8 cellular contexts compared by ENCODE assay signal in genomic region chr4:176319704-176320339, GRCh38. TPM values are rescaled to one million over a fixed set of nuclear protein-coding genes. Genes with fewer than 3 reads are reported as not detected.
DNase-seq lines count a peak whose midpoint lies in the region; FAIRE-seq and TF ChIP-seq lines count a peak whose summit lies in the region.

TSS of gene SPCS3 (plus strand) at chr4:176319966. CDS start at chr4:176320077, 111 bp downstream.

- DNase-seq in GM03348 (ENCODE audit: low spot score) (peak; percentile 98), HFF-Myc (ENCODE audit: extremely low read depth, low read depth) (peak; percentile 49), NAMALWA (ENCODE audit: low spot score) (peak; percentile 97), SK-N-DZ (ENCODE audit: low spot score) (peak; percentile 93), frontal cortex (ENCODE audit: low spot score in 2 of 2) (peak; percentile 91 to 95), substantia nigra (lab: John Stamatoyannopoulos, UW) (peak; percentile 56 to 98 (median 92))
- DNase-seq in activated naive CD4-positive, alpha-beta T cell treated with anti-CD3 and anti-CD28 coated beads for 36 hours, result peak; percentile 94

- H3K27ac Mint-ChIP-seq in activated naive CD4-positive, alpha-beta T cell treated with anti-CD3 and anti-CD28 coated beads for 36 hours, result peak within 1 kb of the TSS; percentile 92

- peaks cover 34% of the 10 kb centered on the region for H3K4me1 Mint-ChIP-seq in activated naive CD4-positive, alpha-beta T cell treated with anti-CD3 and anti-CD28 coated beads for 36 hours (ENCODE audit: low read depth)

- H3K36me3 ChIP-seq in neutrophil, result no peaks in the 10 kb centered on the region

- TF ChIP-seq CTCF in HFF-Myc (IDR thresholded peaks at IDR 0.05; ENCODE audit: low read depth, low read length, missing control alignments) (no peak), neutrophil (IDR thresholded peaks at IDR 0.05) (no peak)

- H3K27ac ChIP-seq in neutrophil, result peak within 1 kb of the TSS; percentile 97
- peak within 1 kb of the TSS; percentile 89 for H3K27ac ChIP-seq in substantia nigra (ENCODE audit: low read depth, low read length, poor library complexity, severe bottlenecking)

- peaks cover 19% of the 10 kb centered on the region for H3K36me3 Mint-ChIP-seq in activated naive CD4-positive, alpha-beta T cell treated with anti-CD3 and anti-CD28 coated beads for 36 hours (ENCODE audit: low read depth)

- H3K4me3 Mint-ChIP-seq in activated naive CD4-positive, alpha-beta T cell treated with anti-CD3 and anti-CD28 coated beads for 36 hours, result peak within 1 kb of the TSS; percentile 84

- no peak for FAIRE-seq in frontal cortex (lab: Jason Lieb, UNC)

- H3K4me3 ChIP-seq in HFF-Myc (replicated peaks; ENCODE audit: low read depth, low read length) (peak within 1 kb of the TSS; percentile 77), neutrophil (ENCODE audit: low read depth in 1 of 2, low read length in 1 of 2) (peak within 1 kb of the TSS; percentile 94 to 95)

- H3K4me1 ChIP-seq in neutrophil (ENCODE audit: control insufficient read depth in 1 of 2, insufficient read depth in 1 of 2, low read depth in 1 of 2, low read length in 1 of 2), result peaks cover 30 to 41% of the 10 kb centered on the region in 2 experiments

- no peaks in the 10 kb centered on the region for H3K27me3 Mint-ChIP-seq in activated naive CD4-positive, alpha-beta T cell treated with anti-CD3 and anti-CD28 coated beads for 36 hours (ENCODE audit: low read depth)

- CTCF ChIA-PET in activated naive CD4-positive, alpha-beta T cell treated with anti-CD3 and anti-CD28 coated beads for 36 hours (lab: Charles Lee), result no interaction called here

- intact Hi-C loops in activated naive CD4-positive, alpha-beta T cell treated with anti-CD3 and anti-CD28 coated beads for 36 hours (cut with micrococcal nuclease), result loop anchor here (1.0 to 2.0 kb wide), 4 partner anchors 125 to 1123 kb away; partner anchors contain the start of genes AGA, NEIL3, SPATA4 and WDR17

- no peaks in the 10 kb centered on the region for H3K9me3 Mint-ChIP-seq in activated naive CD4-positive, alpha-beta T cell treated with anti-CD3 and anti-CD28 coated beads for 36 hours

- H3K27me3 ChIP-seq in neutrophil, result no peaks in the 10 kb centered on the region

- no peaks in the 10 kb centered on the region for H3K9me3 ChIP-seq in neutrophil

RNA-seq across cellular contexts. Expression of gene SPCS3, which starts in this region (rescaled TPM):
- 88.0 and 93.2 TPM in 2 replicates for polyA plus RNA-seq in SK-N-DZ (2014; cell fraction: cytosol; rRNA removed)
- polyA plus RNA-seq in SK-N-DZ (2014; cell fraction: nucleus; rRNA removed), result 71.1 and 79.1 TPM in 2 replicates
- total RNA-seq in activated naive CD4-positive, alpha-beta T cell treated with anti-CD3 and anti-CD28 coated beads for 36 hours, result 100 to 1,000 TPM; 140 to 154 TPM
- 108 TPM for total RNA-seq in frontal cortex

Comparison
In these comparisons a context has a peak if more than half of its experiments do, and no peak if none do; other contexts are left out.
1. Peak in every context shown above with its lines: DNase-seq, H3K4me3 ChIP-seq and H3K27ac ChIP-seq.